In genomic region chr1:239987103-239987745, GRCh38 we compare ENCODE assay signal across 9 cellular contexts.
DNase-seq lines count a peak whose midpoint lies in the region; TF ChIP-seq lines count a peak whose summit lies in the region.
"Had no signal": no experiment of that assay in that cellular context is flagged by ENCODE, and none has a peak within 500 bp of the region (broad histone marks: within the 10 kb centered on the region; RNA-seq: fewer than 3 reads in every experiment).

No MANE protein-coding gene starts in this region.

- no peak overlapping the region for H3K4me3 ChIP-seq in HL-60 (replicated peaks; ENCODE audit: insufficient read depth, low read length)
- H3K4me3 ChIP-seq in SU-DHL-6 (ENCODE audit: insufficient read depth, low read length, poor library complexity, severe bottlenecking), result no peak overlapping the region
- no peak overlapping the region for H3K4me3 ChIP-seq in fibroblast of the aortic adventitia (ENCODE audit: low read depth, low read length)
- no peak overlapping the region for H3K4me3 ChIP-seq in skeletal muscle cell (ENCODE audit: low read depth, low read length)

- H3K9me2 ChIP-seq in SU-DHL-6 (replicated peaks; ENCODE audit: insufficient read depth, low read length), result no peaks in the 10 kb centered on the region; the same call in 1 of the 2 replicates

- H3K27ac Mint-ChIP-seq in activated T-helper 2 cell treated with anti-CD3 and anti-CD28 coated beads, Interferon-gamma antibody, Interleukin-2, Interleukin-4, amounts not matched to agents 10 μg/mL and 5 μg/mL and 100 μg/mL, durations not matched to agents 14 hours and 24 hours and 36 hours, result no peak overlapping the region
- H3K27ac Mint-ChIP-seq: activated B cell treated with CpG ODN at 0.5 μM for 24 hours had no signal

- no peaks in the 10 kb centered on the region for H4K20me1 ChIP-seq in SU-DHL-6 (ENCODE audit: low read depth, low read length)

- peaks cover 16% of the 10 kb centered on the region; the same call in 1 of the 2 replicates for H3K9me3 ChIP-seq in SU-DHL-6 (ENCODE audit: insufficient read depth, low read length)

- H3K36me3 Mint-ChIP-seq in activated T-helper 2 cell treated with anti-CD3 and anti-CD28 coated beads, Interferon-gamma antibody, Interleukin-2, Interleukin-4, amounts not matched to agents 10 μg/mL and 5 μg/mL and 100 μg/mL, durations not matched to agents 14 hours and 24 hours and 36 hours (ENCODE audit: low read depth), result no peaks in the 10 kb centered on the region

- no peak overlapping the region for H3K27ac ChIP-seq in HL-60 (replicated peaks)
- no peak overlapping the region for H3K27ac ChIP-seq in SU-DHL-6 (ENCODE audit: low read depth, low read length)

- H2AFZ ChIP-seq in SU-DHL-6 (ENCODE audit: low read depth, low read length, severe bottlenecking), result no peak overlapping the region

- no peaks in the 10 kb centered on the region for H3K27me3 Mint-ChIP-seq in activated T-helper 2 cell treated with anti-CD3 and anti-CD28 coated beads, Interferon-gamma antibody, Interleukin-2, Interleukin-4, amounts not matched to agents 10 μg/mL and 5 μg/mL and 100 μg/mL, durations not matched to agents 14 hours and 24 hours and 36 hours (ENCODE audit: low read depth)
- H3K27me3 Mint-ChIP-seq: activated B cell treated with CpG ODN at 0.5 μM for 24 hours had no signal

- H3K9ac ChIP-seq in SU-DHL-6 (ENCODE audit: low read length), result no peak overlapping the region

- TF ChIP-seq CTCF in HL-60 (IDR thresholded peaks at IDR 0.05; ENCODE audit: insufficient read depth, low read length) (no peak), SU-DHL-6 (IDR thresholded peaks at IDR 0.05; ENCODE audit: insufficient read depth, low read length, poor library complexity, severe bottlenecking) (peak; percentile 49), fibroblast of the aortic adventitia (IDR thresholded peaks at IDR 0.05; ENCODE audit: insufficient read depth, low read length) (peak; percentile 71)

- H3K4me1 Mint-ChIP-seq in activated T-helper 2 cell treated with anti-CD3 and anti-CD28 coated beads, Interferon-gamma antibody, Interleukin-2, Interleukin-4, amounts not matched to agents 10 μg/mL and 5 μg/mL and 100 μg/mL, durations not matched to agents 14 hours and 24 hours and 36 hours (ENCODE audit: low read depth), result no peaks in the 10 kb centered on the region
- H3K4me1 Mint-ChIP-seq: activated B cell treated with CpG ODN at 0.5 μM for 24 hours had no signal

- DNase-seq in NCI-H146 (lab: John Stamatoyannopoulos, UW) (peak; percentile 20), NCI-H146 treated with DMSO at 0.1 percent for 48 hours (lab: John Stamatoyannopoulos, UW; ENCODE audit: unreplicated experiment) (no peak), HL-60 (ENCODE audit: low read depth in 1 of 2, low spot score in 1 of 2) (peak; percentile 12 to 19), fibroblast of the aortic adventitia (ENCODE audit: low read depth) (peak; percentile 72), skeletal muscle cell (ENCODE audit: low read depth) (peak; percentile 11), ecto neural progenitor cell (ENCODE audit: low spot score) (no peak)
- DNase-seq in activated T-helper 2 cell treated with anti-CD3 and anti-CD28 coated beads, Interferon-gamma antibody, Interleukin-2, Interleukin-4, amounts not matched to agents 10 μg/mL and 5 μg/mL and 100 μg/mL, durations not matched to agents 14 hours and 24 hours and 36 hours (ENCODE audit: low spot score), result no peak
- DNase-seq: activated B cell treated with CpG ODN at 0.5 μM for 24 hours had no signal

- H3F3A ChIP-seq in SU-DHL-6 (ENCODE audit: insufficient read depth), result no peaks in the 10 kb centered on the region

- no peaks in the 10 kb centered on the region for H3K36me3 ChIP-seq in SU-DHL-6 (ENCODE audit: low read length)

- peaks cover 28% of the 10 kb centered on the region for H3K9me3 Mint-ChIP-seq in activated T-helper 2 cell treated with anti-CD3 and anti-CD28 coated beads, Interferon-gamma antibody, Interleukin-2, Interleukin-4, amounts not matched to agents 10 μg/mL and 5 μg/mL and 100 μg/mL, durations not matched to agents 14 hours and 24 hours and 36 hours

- H3K4me2 ChIP-seq in SU-DHL-6 (ENCODE audit: low read depth, low read length, poor library complexity, severe bottlenecking), result no peak overlapping the region

- H3K27me3 ChIP-seq in HL-60 (ENCODE audit: insufficient read depth, poor library complexity, severe bottlenecking) (no peaks in the 10 kb centered on the region), SU-DHL-6 (ENCODE audit: low read length) (no peaks in the 10 kb centered on the region)

- intact Hi-C loops in activated T-helper 2 cell treated with anti-CD3 and anti-CD28 coated beads, Interferon-gamma antibody, Interleukin-2, Interleukin-4, amounts not matched to agents 10 μg/mL and 5 μg/mL and 100 μg/mL, durations not matched to agents 14 hours and 24 hours and 36 hours (cut with micrococcal nuclease), result no loop called here

- H3K4me3 Mint-ChIP-seq in activated T-helper 2 cell treated with anti-CD3 and anti-CD28 coated beads, Interferon-gamma antibody, Interleukin-2, Interleukin-4, amounts not matched to agents 10 μg/mL and 5 μg/mL and 100 μg/mL, durations not matched to agents 14 hours and 24 hours and 36 hours (ENCODE audit: low read depth), result no peak overlapping the region
- H3K4me3 Mint-ChIP-seq: activated B cell treated with CpG ODN at 0.5 μM for 24 hours had no signal

- no peaks in the 10 kb centered on the region for H3K79me2 ChIP-seq in SU-DHL-6 (ENCODE audit: insufficient read depth, low read length)

Comparison
In these comparisons a context has a peak if more than half of its experiments do, and no peak if none do; other contexts are left out.
1. DNase-seq: peak in NCI-H146 (single experiment), HL-60 (2 of 2), fibroblast of the aortic adventitia (single experiment) and skeletal muscle cell (single experiment); none in NCI-H146 treated with DMSO at 0.1 percent for 48 hours (single experiment), ecto neural progenitor cell (single experiment) and activated T-helper 2 cell treated with anti-CD3 and anti-CD28 coated beads, Interferon-gamma antibody, Interleukin-2, Interleukin-4, amounts not matched to agents 10 μg/mL and 5 μg/mL and 100 μg/mL, durations not matched to agents 14 hours and 24 hours and 36 hours (single experiment).